ENCODE assay signal across 30 cellular contexts in genomic region chr16:35463358-35463757, GRCh38.
"Had no signal": no experiment of that assay in that cellular context is flagged by ENCODE, and none has a peak within 500 bp of the region (broad histone marks: within the 10 kb centered on the region; RNA-seq: fewer than 3 reads in every experiment).

No MANE protein-coding gene starts in this region.

- ATAC-seq: activated CD8-positive, alpha-beta T cell treated with anti-CD3 and anti-CD28 coated beads for 36 hours; activated naive CD8-positive, alpha-beta T cell treated with anti-CD3 and anti-CD28 coated beads, Interleukin-2, amount 50 U/mL, for 24 hours; activated T-cell treated with anti-CD3 and anti-CD28 coated beads, Interleukin-2, amount 50 U/mL, for 4 hours; activated T-cell treated with anti-CD3 and anti-CD28 coated beads, Interleukin-2, amount 50 U/mL, for 72 hours; activated T-helper 17 cell treated with anti-CD3 and anti-CD28 coated beads, Interleukin-2, amount 50 U/mL, for 72 hours had no signal

- H3K9me3 ChIP-seq: ascending aorta, colonic mucosa had no signal

- H3K4me1 ChIP-seq: ascending aorta, colonic mucosa had no signal

- H3K27ac ChIP-seq: ascending aorta, cardiac muscle cell, colonic mucosa, VCaP had no signal

- H3K4me3 ChIP-seq: ascending aorta, cardiac muscle cell, colonic mucosa had no signal

- DNase-seq: activated B cell treated with CpG ODN at 0.5 μM for 24 hours; activated CD4-positive, alpha-beta memory T cell treated with anti-CD3 and anti-CD28 coated beads for 36 hours; activated CD4-positive, alpha-beta T cell treated with anti-CD3 and anti-CD28 coated beads for 4 hours; activated CD4-positive, alpha-beta T cell treated with anti-CD3 and anti-CD28 coated beads, Interleukin-2, amount 10 ng/mL, durations not matched to agents 24 days and 14 days; activated CD4-positive, alpha-beta T cell treated with anti-CD3 and anti-CD28 coated beads, Interleukin-2, amount 50 U/mL, for 1 hour; activated CD4-positive, alpha-beta T cell treated with anti-CD3 and anti-CD28 coated beads, Interleukin-2, amount 50 U/mL, for 4 hours; activated CD4-positive, CD25-positive, alpha-beta regulatory T cell treated with anti-CD3 and anti-CD28 coated beads, Interleukin-2, amount 50 U/mL, for 72 hours; activated CD8-positive, alpha-beta memory T cell treated with anti-CD3 and anti-CD28 coated beads, Interleukin-2, amount 50 U/mL, for 4 hours; activated CD8-positive, alpha-beta T cell treated with anti-CD3 and anti-CD28 coated beads for 36 hours; activated effector memory CD4-positive, alpha-beta T cell treated with anti-CD3 and anti-CD28 coated beads, Interleukin-2, amount 50 U/mL, for 16 hours; activated gamma-delta T cell treated with Interleukin-2 at 50 U/mL for 16 hours; activated naive CD4-positive, alpha-beta T cell; activated naive CD4-positive, alpha-beta T cell treated with anti-CD3 and anti-CD28 coated beads for 36 hours; activated naive CD8-positive, alpha-beta T cell treated with anti-CD3 and anti-CD28 coated beads, Interleukin-2, amount 10 ng/mL, durations not matched to agents 7 days and 5 days; activated naive CD8-positive, alpha-beta T cell treated with anti-CD3 and anti-CD28 coated beads, Interleukin-2, amount 50 U/mL, for 24 hours; activated T-cell treated with anti-CD3 and anti-CD28 coated beads for 4 hours; activated T-cell treated with anti-CD3 and anti-CD28 coated beads, Interleukin-2, amount 50 U/mL, for 1 hour; activated T-cell treated with anti-CD3 and anti-CD28 coated beads, Interleukin-2, amount 50 U/mL, for 4 hours; activated T-cell treated with anti-CD3 and anti-CD28 coated beads, Interleukin-2, amount 50 U/mL, for 72 hours; amygdala; anterior cingulate cortex; caudate nucleus; cerebellar nuclear complex; colonic mucosa; T-helper 2 cell; T-helper 9 cell had no signal

- H3K27me3 ChIP-seq: ascending aorta, cardiac muscle cell, colonic mucosa had no signal

- H3K36me3 ChIP-seq: ascending aorta, cardiac muscle cell, colonic mucosa had no signal
